ENCODE assay signal across 1 cellular context in the genomic region with DNA sequence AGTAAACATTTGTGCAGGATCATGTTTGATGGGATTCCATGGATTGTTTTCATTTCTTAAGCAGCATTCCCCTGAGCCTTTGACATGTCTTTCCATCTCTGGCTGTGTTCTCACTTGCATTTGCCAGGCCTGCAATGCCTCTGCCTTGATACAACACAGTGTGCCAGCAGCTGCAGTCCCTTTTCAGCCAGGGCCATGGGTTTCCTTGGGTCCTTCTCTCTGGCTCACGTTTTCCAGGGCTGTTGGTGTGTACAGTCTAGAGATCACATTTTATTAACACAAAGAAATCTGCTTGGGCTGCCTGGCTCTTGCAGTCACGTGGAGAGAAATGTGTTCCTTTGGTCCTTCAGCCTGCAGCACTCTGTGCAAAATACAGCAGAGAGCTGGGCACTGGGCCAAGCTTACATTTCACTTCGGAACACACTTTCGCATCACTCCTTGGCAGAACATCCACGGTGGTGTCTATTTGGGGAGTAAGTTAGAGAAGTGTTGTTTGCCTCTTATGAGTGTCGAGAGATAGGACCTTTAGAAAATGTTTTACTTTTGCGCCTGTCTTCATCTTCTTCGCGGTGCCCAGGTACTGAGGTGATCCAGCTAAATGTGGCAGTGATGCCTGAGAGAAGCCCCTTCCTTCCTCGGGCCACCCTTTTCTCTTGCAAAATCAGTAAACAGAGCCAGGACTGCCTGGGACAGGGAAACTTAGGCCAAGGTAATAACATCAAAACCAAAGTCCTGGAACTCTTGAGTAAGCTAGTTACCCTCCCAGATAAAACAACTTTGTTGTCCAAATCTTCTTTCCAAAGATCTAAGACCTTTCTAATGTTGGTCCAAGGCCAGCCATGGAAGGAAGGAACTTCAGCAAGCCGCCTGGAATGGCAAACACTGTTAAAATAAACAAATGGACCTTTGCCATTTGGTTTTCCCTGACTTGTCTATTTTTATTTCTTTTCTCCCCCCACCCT.
TF ChIP-seq lines count a peak whose summit lies in the region.

No MANE protein-coding gene starts in this region.

TF ChIP-seq in HepG2, 621 proteins besides CTCF, POLR2A, EP300 and RAD21 (continued from another document and continues in another):
- TF ChIP-seq TRAFD1 (CRISPR knock-in tag; IDR thresholded peaks at IDR 0.05; ENCODE audit: borderline replicate concordance) (no peak), STAG1 (CRISPR knock-in tag; IDR thresholded peaks at IDR 0.05) (no peak; the same call in 1 of the 2 replicates), EED (CRISPR knock-in tag; IDR thresholded peaks at IDR 0.05) (no peak; the same call in 1 of the 2 replicates), NFE2L1 (CRISPR knock-in tag; IDR thresholded peaks at IDR 0.05; ENCODE audit: borderline replicate concordance) (no peak), CENPT (CRISPR knock-in tag; IDR thresholded peaks at IDR 0.05; ENCODE audit: low read depth) (no peak), SNRNP70 (IDR thresholded peaks at IDR 0.05; ENCODE audit: low read depth, low read length) (no peak), TCF7L2 (IDR thresholded peaks at IDR 0.05; ENCODE audit: low read depth, low read length) (peak; percentile 97), THAP11 (CRISPR knock-in tag; IDR thresholded peaks at IDR 0.05) (peak; percentile 81), ZNF556 (CRISPR knock-in tag; IDR thresholded peaks at IDR 0.05; ENCODE audit: borderline replicate concordance) (no peak), ZNF33B (CRISPR knock-in tag; IDR thresholded peaks at IDR 0.05) (peak; percentile 55), GPN1 (CRISPR knock-in tag; IDR thresholded peaks at IDR 0.05; ENCODE audit: borderline replicate concordance) (no peak), KDM2A (CRISPR knock-in tag; IDR thresholded peaks at IDR 0.05; ENCODE audit: borderline replicate concordance, low read depth) (peak; percentile 48; the same call in 1 of the 2 replicates), ZNF446 (CRISPR knock-in tag; IDR thresholded peaks at IDR 0.05) (no peak), MYNN (CRISPR knock-in tag; IDR thresholded peaks at IDR 0.05; ENCODE audit: low read depth) (no peak; the same call in 1 of the 2 replicates), NKX3-1 (CRISPR knock-in tag; IDR thresholded peaks at IDR 0.05) (peak; percentile 69; the same call in 1 of the 2 replicates), MIER3 (CRISPR knock-in tag; IDR thresholded peaks at IDR 0.05; ENCODE audit: borderline replicate concordance) (peak; percentile 96; the same call in 1 of the 2 replicates), ZNF510 (CRISPR knock-in tag; IDR thresholded peaks at IDR 0.05; ENCODE audit: low read depth) (no peak), ZNF354B (CRISPR knock-in tag; IDR thresholded peaks at IDR 0.05) (no peak), USF2 (IDR thresholded peaks at IDR 0.05; ENCODE audit: low read depth, low read length) (peak; percentile 88), USF2 (CRISPR knock-in tag; IDR thresholded peaks at IDR 0.05; ENCODE audit: borderline replicate concordance) (peak; percentile 89; the same call in 1 of the 2 replicates), ZNF878 (CRISPR knock-in tag; IDR thresholded peaks at IDR 0.05) (peak; percentile 53; the same call in 1 of the 2 replicates), ZBTB34 (CRISPR knock-in tag; IDR thresholded peaks at IDR 0.05) (peak; percentile 96), PHB2 (IDR thresholded peaks at IDR 0.05; ENCODE audit: partially characterized antibody) (no peak), ADNP (CRISPR knock-in tag; IDR thresholded peaks at IDR 0.05) (0 out of 2 replicates have a peak, but pooled peaks have one; percentile 30), ZNF343 (CRISPR knock-in tag; IDR thresholded peaks at IDR 0.05) (no peak), ZFX (CRISPR knock-in tag; IDR thresholded peaks at IDR 0.05; ENCODE audit: low read depth) (peak; percentile 68), ATAD3A (CRISPR knock-in tag; IDR thresholded peaks at IDR 0.05) (no peak), HIVEP1 (CRISPR knock-in tag; IDR thresholded peaks at IDR 0.05) (peak; percentile 79; the same call in 1 of the 2 replicates), ZFP41 (CRISPR knock-in tag; IDR thresholded peaks at IDR 0.05; ENCODE audit: borderline replicate concordance) (no peak), ZNF256 (CRISPR knock-in tag; conservative IDR thresholded peaks at IDR 0.05) (no peak)
- TF ChIP-seq, protein P1, sequence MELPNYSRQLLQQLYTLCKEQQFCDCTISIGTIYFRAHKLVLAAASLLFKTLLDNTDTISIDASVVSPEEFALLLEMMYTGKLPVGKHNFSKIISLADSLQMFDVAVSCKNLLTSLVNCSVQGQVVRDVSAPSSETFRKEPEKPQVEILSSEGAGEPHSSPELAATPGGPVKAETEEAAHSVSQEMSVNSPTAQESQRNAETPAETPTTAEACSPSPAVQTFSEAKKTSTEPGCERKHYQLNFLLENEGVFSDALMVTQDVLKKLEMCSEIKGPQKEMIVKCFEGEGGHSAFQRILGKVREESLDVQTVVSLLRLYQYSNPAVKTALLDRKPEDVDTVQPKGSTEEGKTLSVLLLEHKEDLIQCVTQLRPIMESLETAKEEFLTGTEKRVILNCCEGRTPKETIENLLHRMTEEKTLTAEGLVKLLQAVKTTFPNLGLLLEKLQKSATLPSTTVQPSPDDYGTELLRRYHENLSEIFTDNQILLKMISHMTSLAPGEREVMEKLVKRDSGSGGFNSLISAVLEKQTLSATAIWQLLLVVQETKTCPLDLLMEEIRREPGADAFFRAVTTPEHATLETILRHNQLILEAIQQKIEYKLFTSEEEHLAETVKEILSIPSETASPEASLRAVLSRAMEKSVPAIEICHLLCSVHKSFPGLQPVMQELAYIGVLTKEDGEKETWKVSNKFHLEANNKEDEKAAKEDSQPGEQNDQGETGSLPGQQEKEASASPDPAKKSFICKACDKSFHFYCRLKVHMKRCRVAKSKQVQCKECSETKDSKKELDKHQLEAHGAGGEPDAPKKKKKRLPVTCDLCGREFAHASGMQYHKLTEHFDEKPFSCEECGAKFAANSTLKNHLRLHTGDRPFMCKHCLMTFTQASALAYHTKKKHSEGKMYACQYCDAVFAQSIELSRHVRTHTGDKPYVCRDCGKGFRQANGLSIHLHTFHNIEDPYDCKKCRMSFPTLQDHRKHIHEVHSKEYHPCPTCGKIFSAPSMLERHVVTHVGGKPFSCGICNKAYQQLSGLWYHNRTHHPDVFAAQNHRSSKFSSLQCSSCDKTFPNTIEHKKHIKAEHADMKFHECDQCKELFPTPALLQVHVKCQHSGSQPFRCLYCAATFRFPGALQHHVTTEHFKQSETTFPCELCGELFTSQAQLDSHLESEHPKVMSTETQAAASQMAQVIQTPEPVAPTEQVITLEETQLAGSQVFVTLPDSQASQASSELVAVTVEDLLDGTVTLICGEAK (IDR thresholded peaks at IDR 0.05), result no peak
- TF ChIP-seq, protein P1 (CRISPR knock-in tag; IDR thresholded peaks at IDR 0.05), result peak; percentile 92
- TF ChIP-seq, protein P2, sequence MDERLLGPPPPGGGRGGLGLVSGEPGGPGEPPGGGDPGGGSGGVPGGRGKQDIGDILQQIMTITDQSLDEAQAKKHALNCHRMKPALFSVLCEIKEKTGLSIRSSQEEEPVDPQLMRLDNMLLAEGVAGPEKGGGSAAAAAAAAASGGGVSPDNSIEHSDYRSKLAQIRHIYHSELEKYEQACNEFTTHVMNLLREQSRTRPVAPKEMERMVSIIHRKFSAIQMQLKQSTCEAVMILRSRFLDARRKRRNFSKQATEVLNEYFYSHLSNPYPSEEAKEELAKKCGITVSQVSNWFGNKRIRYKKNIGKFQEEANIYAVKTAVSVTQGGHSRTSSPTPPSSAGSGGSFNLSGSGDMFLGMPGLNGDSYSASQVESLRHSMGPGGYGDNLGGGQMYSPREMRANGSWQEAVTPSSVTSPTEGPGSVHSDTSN (CRISPR knock-in tag; IDR thresholded peaks at IDR 0.05), result no peak
- TF ChIP-seq, protein P3, sequence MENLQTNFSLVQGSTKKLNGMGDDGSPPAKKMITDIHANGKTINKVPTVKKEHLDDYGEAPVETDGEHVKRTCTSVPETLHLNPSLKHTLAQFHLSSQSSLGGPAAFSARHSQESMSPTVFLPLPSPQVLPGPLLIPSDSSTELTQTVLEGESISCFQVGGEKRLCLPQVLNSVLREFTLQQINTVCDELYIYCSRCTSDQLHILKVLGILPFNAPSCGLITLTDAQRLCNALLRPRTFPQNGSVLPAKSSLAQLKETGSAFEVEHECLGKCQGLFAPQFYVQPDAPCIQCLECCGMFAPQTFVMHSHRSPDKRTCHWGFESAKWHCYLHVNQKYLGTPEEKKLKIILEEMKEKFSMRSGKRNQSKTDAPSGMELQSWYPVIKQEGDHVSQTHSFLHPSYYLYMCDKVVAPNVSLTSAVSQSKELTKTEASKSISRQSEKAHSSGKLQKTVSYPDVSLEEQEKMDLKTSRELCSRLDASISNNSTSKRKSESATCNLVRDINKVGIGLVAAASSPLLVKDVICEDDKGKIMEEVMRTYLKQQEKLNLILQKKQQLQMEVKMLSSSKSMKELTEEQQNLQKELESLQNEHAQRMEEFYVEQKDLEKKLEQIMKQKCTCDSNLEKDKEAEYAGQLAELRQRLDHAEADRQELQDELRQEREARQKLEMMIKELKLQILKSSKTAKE (CRISPR knock-in tag; IDR thresholded peaks at IDR 0.05; ENCODE audit: borderline replicate concordance), result peak; percentile 59; the same call in 1 of the 2 replicates
